In genomic region chr19:43446746-43447489, GRCh38 we compare ENCODE assay signal across 8 cellular contexts. TPM values are rescaled to one million over a fixed set of nuclear protein-coding genes. Genes with fewer than 3 reads are reported as not detected.
DNase-seq lines count a peak whose midpoint lies in the region; ATAC-seq, FAIRE-seq and TF ChIP-seq lines count a peak whose summit lies in the region.

No MANE protein-coding gene starts in this region.

- intact Hi-C loops in HepG2 (cut with micrococcal nuclease; ENCODE audit: unreplicated experiment), result loop anchor here (1.0 kb wide), 2 partner anchors 57 to 72 kb away; partner anchors contain the start of gene PHLDB3

- DNase-seq in AG20443 (ENCODE audit: low spot score), result peak; percentile 85
- peak; percentile 79 for DNase-seq in GM23248
- DNase-seq in NCI-H446 (lab: John Stamatoyannopoulos, UW), result peak; percentile 16 to 82
- peak; percentile 78 to 84 for DNase-seq in activated CD4-positive, alpha-beta T cell treated with anti-CD3 and anti-CD28 coated beads for 4 hours
- DNase-seq in chondrocyte (ENCODE audit: low spot score), result no peak
- peak; percentile 65 for DNase-seq in HepG2 (ENCODE audit: low spot score)
- peak; percentile 55 to 68 (median 64) for DNase-seq in stimulated activated CD4-positive, alpha-beta T cell treated with anti-CD3 and anti-CD28 coated beads, TNF-alpha, amount 100 ng/mL, for 1 hour (ENCODE audit: low read depth in 3 of 3, low spot score in 1 of 3)

- no peak for TF ChIP-seq POLR2A in HepG2 (IDR thresholded peaks at IDR 0.05; ENCODE audit: insufficient read depth in 1 of 2, low read depth in 2 of 2, low read length in 2 of 2)

- H3K9ac ChIP-seq in GM23248 (no peak overlapping the region), HepG2 (ENCODE audit: insufficient read depth, low read depth, low read length) (no peak overlapping the region)

- H3K9me3 Mint-ChIP-seq in chondrocyte (ENCODE audit: low read depth), result no peaks in the 10 kb centered on the region

- peak; percentile 89 for ATAC-seq in HepG2
- ATAC-seq in HG02938 (IDR thresholded peaks at IDR 0.05; ENCODE audit: unreplicated experiment), result no peak

- in situ Hi-C loops in GM23248 (cut with MboI) (loop anchor here (5.0 kb wide), 1 partner anchor 70 kb away; no protein-coding TSS in a partner anchor), HepG2 (cut with HindIII; ENCODE audit: extremely low pct_ligation_motif_present, low pct_unique_long_range_greater_than_20kb) (loop anchor here (5.0 kb wide), 1 partner anchor 75 kb away; no protein-coding TSS in a partner anchor)

- FAIRE-seq in HepG2 (lab: Jason Lieb, UNC), result peak; percentile 92

- CTCF ChIA-PET in HepG2 (lab: Yijun Ruan, JAX; ENCODE audit: low intra/inter-chr PET ratio, low total read pairs), result interaction anchor here (0.6 to 6.0 kb wide), 5 partner anchors 14 to 108 kb away, joined by 3 to 109 read pairs (median 7); partner anchors contain the start of gene PHLDB3

- H3K79me2 ChIP-seq in GM23248 (ENCODE audit: insufficient read depth), result no peaks in the 10 kb centered on the region
- H3K79me2 ChIP-seq in HepG2 (ENCODE audit: insufficient read depth, low read length), result no peaks in the 10 kb centered on the region

- no peak overlapping the region for H3K4me3 ChIP-seq in GM23248
- H3K4me3 ChIP-seq in HepG2 (replicated peaks in 1 of 3; ENCODE audit: insufficient read depth in 1 of 3, low read depth in 2 of 3, low read length in 3 of 3), result no peak overlapping the region

- POLR2A ChIA-PET in HepG2 (lab: Yijun Ruan, JAX), result interaction anchor here (1.1 to 2.9 kb wide), 2 partner anchors 57 to 73 kb away, joined by 9 to 19 read pairs; partner anchors contain the start of gene PHLDB3

- no peak overlapping the region for H3K27ac ChIP-seq in GM23248
- no peak overlapping the region for H3K27ac ChIP-seq in HepG2 (ENCODE audit: extremely low read length, insufficient read depth, low read length)

- H3K27me3 ChIP-seq in GM23248 (replicated peaks; ENCODE audit: insufficient read depth), result no peaks in the 10 kb centered on the region
- H3K27me3 ChIP-seq in HepG2 (ENCODE audit: control insufficient read depth in 1 of 2, insufficient read depth in 2 of 2, low read length in 2 of 2), result 0 out of 5 replicates have a peak, but pooled peaks cover 0 to 1% of the 10 kb centered on the region in 2 experiments

- no peak overlapping the region for H3K4me3 Mint-ChIP-seq in chondrocyte (ENCODE audit: unreplicated experiment)

- H3K9me2 ChIP-seq in GM23248 (ENCODE audit: insufficient read depth), result no peaks in the 10 kb centered on the region

- WGBS in GM23248 (ENCODE audit: low coverage in 1 of 2, low lambda C conversion rate in 2 of 2, missing lambda C conversion rate in 2 of 2), 2 experiments, result 24 to 27% methylated on average over 14 of the region's 14 CpGs
- WGBS in HepG2 (ENCODE audit: low lambda C conversion rate), result 13% methylated on average over 13 of the region's 14 CpGs

- H3K4me2 ChIP-seq in GM23248 (ENCODE audit: unreplicated experiment), result no peak overlapping the region
- H3K4me2 ChIP-seq in HepG2 (ENCODE audit: low read depth, low read length), result peak overlapping the region; percentile 60

- TF ChIP-seq CTCF in chondrocyte (IDR thresholded peaks at IDR 0.05) (peak; percentile 94), HepG2 (CRISPR knock-in tag; IDR thresholded peaks at IDR 0.05) (peak; percentile 95)

- peak overlapping the region; percentile 34; the same call in 1 of the 2 replicates for H2AFZ ChIP-seq in GM23248
- no peak overlapping the region for H2AFZ ChIP-seq in HepG2 (ENCODE audit: low read length)

- H4K20me1 ChIP-seq in GM23248 (ENCODE audit: insufficient read depth), result no peaks in the 10 kb centered on the region
- H4K20me1 ChIP-seq in HepG2 (ENCODE audit: insufficient read depth, low read length), result no peaks in the 10 kb centered on the region

- H3K4me1 Mint-ChIP-seq in chondrocyte (ENCODE audit: low read depth), result peaks cover 12% of the 10 kb centered on the region

- BruUV-seq in HepG2 (replicated peaks; lab: Mats Ljungman, UMichigan), result no TSS peak

- no peaks in the 10 kb centered on the region for H3K9me3 ChIP-seq in GM23248 (ENCODE audit: low read depth)
- no peaks in the 10 kb centered on the region for H3K9me3 ChIP-seq in HepG2 (ENCODE audit: low read length)

- H3K4me1 ChIP-seq in GM23248 (ENCODE audit: insufficient read depth), result peaks cover 5% of the 10 kb centered on the region; the same call in 1 of the 2 replicates
- H3K4me1 ChIP-seq in HepG2 (ENCODE audit: insufficient read depth, low read length), result peaks cover 9% of the 10 kb centered on the region; the same call in 1 of the 2 replicates

- H3K36me3 Mint-ChIP-seq in chondrocyte (ENCODE audit: low read depth), result no peaks in the 10 kb centered on the region

- H3K36me3 ChIP-seq in GM23248 (ENCODE audit: low read depth) (no peaks in the 10 kb centered on the region), HepG2 (replicated peaks in 1 of 2; ENCODE audit: control insufficient read depth in 1 of 2, insufficient read depth in 2 of 2, low read length in 2 of 2) (no peaks in the 10 kb centered on the region)

- H3K27me3 Mint-ChIP-seq in chondrocyte (ENCODE audit: low read depth), result peaks cover 12% of the 10 kb centered on the region

- TF ChIP-seq RAD21 in HepG2 (CRISPR knock-in tag; IDR thresholded peaks at IDR 0.05), result peak; percentile 93

- TF ChIP-seq EP300 in HepG2 (IDR thresholded peaks at IDR 0.05; ENCODE audit: low read depth in 2 of 2, low read length in 2 of 2) (no peak), HepG2 (CRISPR knock-in tag; IDR thresholded peaks at IDR 0.05; ENCODE audit: borderline replicate concordance) (no peak)

- H3F3A ChIP-seq in GM23248 (ENCODE audit: insufficient read depth), result peaks cover 2% of the 10 kb centered on the region; the same call in 1 of the 2 replicates

- no peak overlapping the region for H3K27ac Mint-ChIP-seq in chondrocyte (ENCODE audit: unreplicated experiment)

RNA-seq across cellular contexts. Expression of gene LYPD3, which starts 18.5 kb away (rescaled TPM):
- total RNA-seq in GM23248 (2014; rRNA removed; shearing (Covaris generic)), result not detected in 2 replicates
- polyA plus RNA-seq in GM23248 (2016; fragmentation: Nextera tagmentation; extraction: Ambion mirVana) (0.22 and 0.28 TPM in 2 replicates), HepG2 (2011; rRNA removed) (1.5 and 2.6 TPM in 2 replicates)
- total RNA-seq in chondrocyte (0.39 to 1.0 TPM (median 0.59 TPM) in 3 replicates), HepG2 (2016; rRNA removed; fragmentation: Illumina TruSeq; extraction: Trizol) (0.15 and 0.51 TPM in 2 replicates)
- total RNA-seq in HepG2 (2016; cell fraction: cytosol; rRNA removed; fragmentation: Illumina TruSeq; extraction: Trizol; ENCODE audit: low read depth), result 0.20 TPM in 1 of 2 replicates, not detected in the other
- 0.24 and 0.35 TPM in 2 replicates for total RNA-seq in HepG2 (2016; cell fraction: insoluble cytoplasmic fraction; rRNA removed; fragmentation: Illumina TruSeq; extraction: Trizol)
- 0.25 and 0.38 TPM in 2 replicates for total RNA-seq in HepG2 (2016; cell fraction: membrane; rRNA removed; fragmentation: Illumina TruSeq; extraction: Trizol)
- 0.28 and 1.0 TPM in 2 replicates for total RNA-seq in HepG2 (2016; cell fraction: nucleus; rRNA removed; fragmentation: Illumina TruSeq; extraction: Trizol)
- polyA plus RNA-seq in HepG2 (2011; cell fraction: cytosol; rRNA removed), result 1.6 and 2.4 TPM in 2 replicates
- polyA plus RNA-seq in HepG2 (2011; cell fraction: nucleus; rRNA removed), result 2.4 and 2.8 TPM in 2 replicates
- polyA plus RNA-seq in HepG2 (2012), result 1.6 and 1.9 TPM in 2 replicates
- polyA plus RNA-seq in HepG2 (2016; cell fraction: cytosol; fragmentation: Illumina TruSeq; extraction: Trizol; ENCODE audit: low read depth), result 0.33 and 0.83 TPM in 2 replicates
- polyA plus RNA-seq in HepG2 (2016; cell fraction: insoluble cytoplasmic fraction; fragmentation: Illumina TruSeq; extraction: Trizol; ENCODE audit: low read depth), result 0.90 and 1.0 TPM in 2 replicates
- polyA plus RNA-seq in HepG2 (2016; cell fraction: membrane; fragmentation: Illumina TruSeq; extraction: Trizol; ENCODE audit: low read depth), result 0.80 and 1.0 TPM in 2 replicates
- 1.1 and 1.2 TPM in 2 replicates for polyA plus RNA-seq in HepG2 (2016; cell fraction: nucleus; fragmentation: Illumina TruSeq; extraction: Trizol; ENCODE audit: insufficient read depth, low read depth)
- polyA minus RNA-seq in HepG2 (2011; rRNA and poly(A)+ RNA removed; ENCODE audit: low replicate concordance), result 2.5 and 11.3 TPM in 2 replicates
- 0.69 and 0.70 TPM in 2 replicates for polyA minus RNA-seq in HepG2 (2011; cell fraction: cytosol; rRNA and poly(A)+ RNA removed)
- polyA minus RNA-seq in HepG2 (2011; cell fraction: nucleus; rRNA and poly(A)+ RNA removed), result 0.77 and 0.99 TPM in 2 replicates

RNA-seq across cellular contexts. Expression of gene TEX101, which starts 32.2 kb away (rescaled TPM):
- total RNA-seq in GM23248 (2014; rRNA removed; shearing (Covaris generic)), result not detected in 2 replicates
- polyA plus RNA-seq in GM23248 (2016; fragmentation: Nextera tagmentation; extraction: Ambion mirVana) (not detected in 2 replicates), HepG2 (2011; rRNA removed) (not detected in 2 replicates)
- total RNA-seq in chondrocyte (not detected in 3 replicates), HepG2 (2016; rRNA removed; fragmentation: Illumina TruSeq; extraction: Trizol) (not detected in 2 replicates)
- total RNA-seq in HepG2 (2016; cell fraction: cytosol; rRNA removed; fragmentation: Illumina TruSeq; extraction: Trizol; ENCODE audit: low read depth), result not detected in 2 replicates
- total RNA-seq in HepG2 (2016; cell fraction: insoluble cytoplasmic fraction; rRNA removed; fragmentation: Illumina TruSeq; extraction: Trizol), result not detected in 2 replicates
- not detected in 2 replicates for total RNA-seq in HepG2 (2016; cell fraction: membrane; rRNA removed; fragmentation: Illumina TruSeq; extraction: Trizol)
- total RNA-seq in HepG2 (2016; cell fraction: nucleus; rRNA removed; fragmentation: Illumina TruSeq; extraction: Trizol), result not detected in 2 replicates
- polyA plus RNA-seq in HepG2 (2011; cell fraction: cytosol; rRNA removed), result not detected in 2 replicates
- polyA plus RNA-seq in HepG2 (2011; cell fraction: nucleus; rRNA removed), result not detected in 2 replicates
- polyA plus RNA-seq in HepG2 (2012), result not detected in 2 replicates
- polyA plus RNA-seq in HepG2 (2016; cell fraction: cytosol; fragmentation: Illumina TruSeq; extraction: Trizol; ENCODE audit: low read depth), result not detected in 2 replicates
- polyA plus RNA-seq in HepG2 (2016; cell fraction: insoluble cytoplasmic fraction; fragmentation: Illumina TruSeq; extraction: Trizol; ENCODE audit: low read depth), result not detected in 2 replicates
- polyA plus RNA-seq in HepG2 (2016; cell fraction: membrane; fragmentation: Illumina TruSeq; extraction: Trizol; ENCODE audit: low read depth), result not detected in 2 replicates
- not detected in 2 replicates for polyA plus RNA-seq in HepG2 (2016; cell fraction: nucleus; fragmentation: Illumina TruSeq; extraction: Trizol; ENCODE audit: insufficient read depth, low read depth)
- not detected in 2 replicates for polyA minus RNA-seq in HepG2 (2011; rRNA and poly(A)+ RNA removed; ENCODE audit: low replicate concordance)
- not detected in 2 replicates for polyA minus RNA-seq in HepG2 (2011; cell fraction: cytosol; rRNA and poly(A)+ RNA removed)
- polyA minus RNA-seq in HepG2 (2011; cell fraction: nucleus; rRNA and poly(A)+ RNA removed), result not detected in 2 replicates

RNA-seq across cellular contexts. Expression of gene PHLDB3, which starts 57.6 kb away (rescaled TPM):
- 5.6 and 8.9 TPM in 2 replicates for total RNA-seq in GM23248 (2014; rRNA removed; shearing (Covaris generic))
- polyA plus RNA-seq in GM23248 (2016; fragmentation: Nextera tagmentation; extraction: Ambion mirVana), result 3.9 and 4.6 TPM in 2 replicates
- 4.5 to 8.1 TPM (median 7.0 TPM) in 3 replicates for total RNA-seq in chondrocyte
- 9.0 and 14.5 TPM in 2 replicates for total RNA-seq in HepG2 (2016; rRNA removed; fragmentation: Illumina TruSeq; extraction: Trizol)
- total RNA-seq in HepG2 (2016; cell fraction: cytosol; rRNA removed; fragmentation: Illumina TruSeq; extraction: Trizol; ENCODE audit: low read depth), result 2.3 and 3.9 TPM in 2 replicates
- 7.0 and 14.8 TPM in 2 replicates for total RNA-seq in HepG2 (2016; cell fraction: insoluble cytoplasmic fraction; rRNA removed; fragmentation: Illumina TruSeq; extraction: Trizol)
- 4.8 and 4.9 TPM in 2 replicates for total RNA-seq in HepG2 (2016; cell fraction: membrane; rRNA removed; fragmentation: Illumina TruSeq; extraction: Trizol)
- 14.9 and 15.3 TPM in 2 replicates for total RNA-seq in HepG2 (2016; cell fraction: nucleus; rRNA removed; fragmentation: Illumina TruSeq; extraction: Trizol)
- 11.3 and 14.2 TPM in 2 replicates for polyA plus RNA-seq in HepG2 (2011; rRNA removed)
- polyA plus RNA-seq in HepG2 (2011; cell fraction: cytosol; rRNA removed), result 7.0 and 9.5 TPM in 2 replicates
- 48.5 and 59.0 TPM in 2 replicates for polyA plus RNA-seq in HepG2 (2011; cell fraction: nucleus; rRNA removed)
- polyA plus RNA-seq in HepG2 (2012), result 9.8 and 10.4 TPM in 2 replicates
- polyA plus RNA-seq in HepG2 (2016; cell fraction: cytosol; fragmentation: Illumina TruSeq; extraction: Trizol; ENCODE audit: low read depth), result 2.9 and 3.2 TPM in 2 replicates
- 10.2 and 10.8 TPM in 2 replicates for polyA plus RNA-seq in HepG2 (2016; cell fraction: insoluble cytoplasmic fraction; fragmentation: Illumina TruSeq; extraction: Trizol; ENCODE audit: low read depth)
- 3.5 and 4.6 TPM in 2 replicates for polyA plus RNA-seq in HepG2 (2016; cell fraction: membrane; fragmentation: Illumina TruSeq; extraction: Trizol; ENCODE audit: low read depth)
- polyA plus RNA-seq in HepG2 (2016; cell fraction: nucleus; fragmentation: Illumina TruSeq; extraction: Trizol; ENCODE audit: insufficient read depth, low read depth), result 27.3 and 35.6 TPM in 2 replicates
- polyA minus RNA-seq in HepG2 (2011; rRNA and poly(A)+ RNA removed; ENCODE audit: low replicate concordance), result 4.6 and 12.1 TPM in 2 replicates
- polyA minus RNA-seq in HepG2 (2011; cell fraction: cytosol; rRNA and poly(A)+ RNA removed), result 8.2 and 9.8 TPM in 2 replicates
- polyA minus RNA-seq in HepG2 (2011; cell fraction: nucleus; rRNA and poly(A)+ RNA removed), result 19.8 and 21.6 TPM in 2 replicates
